ENCODE assay signal across 19 cellular contexts in genomic region chr7:121276276-121276675, GRCh38. TPM values are rescaled to one million over a fixed set of nuclear protein-coding genes. Genes with fewer than 3 reads are reported as not detected.
"Had no signal": no experiment of that assay in that cellular context is flagged by ENCODE, and none has a peak within 500 bp of the region (broad histone marks: within the 10 kb centered on the region; RNA-seq: fewer than 3 reads in every experiment).

No MANE protein-coding gene starts in this region.

- H3K27ac Mint-ChIP-seq: IgD-negative memory B cell, T-helper 17 cell had no signal

- FAIRE-seq: HepG2 had no signal

- H3K9me3 ChIP-seq: MG63 had no signal

- DNase-seq: KBM-7, MG63, NCI-H1092, NCI-H1105 treated with DMSO at 0.1 percent for 48 hours, NCI-H1436, NCI-H187 treated with DMSO at 0.1 percent for 48 hours, NCI-H2029 treated with DMSO at 0.1 percent for 48 hours, NCI-H2171 treated with DMSO at 0.1 percent for 48 hours, NCI-H345, NCI-H446 treated with DMSO at 0.1 percent for 48 hours, NCI-H526, RPMI8226, SHP77, T-helper 1 cell, T-helper 17 cell had no signal

- ATAC-seq: HepG2, SK-N-SH treated with all-trans-retinoic acid at 6 μM for 48 hours, T-helper 17 cell had no signal

- H3K27me3 ChIP-seq: MG63 had no signal

- H3K4me3 Mint-ChIP-seq: T-helper 17 cell had no signal

- H3K4me3 ChIP-seq: MG63 had no signal

- H3K4me1 Mint-ChIP-seq: T-helper 17 cell had no signal

- H3K36me3 ChIP-seq: MG63 had no signal

RNA-seq across cellular contexts. Expression of gene WNT16, which starts 52.5 kb away (rescaled TPM):
- total RNA-seq: HepG2, HT1080, T-helper 17 cell had no signal
- polyA plus RNA-seq: HepG2 had no signal
